Comparison of ENCODE assay signal across 1 cellular context in the genomic region with DNA sequence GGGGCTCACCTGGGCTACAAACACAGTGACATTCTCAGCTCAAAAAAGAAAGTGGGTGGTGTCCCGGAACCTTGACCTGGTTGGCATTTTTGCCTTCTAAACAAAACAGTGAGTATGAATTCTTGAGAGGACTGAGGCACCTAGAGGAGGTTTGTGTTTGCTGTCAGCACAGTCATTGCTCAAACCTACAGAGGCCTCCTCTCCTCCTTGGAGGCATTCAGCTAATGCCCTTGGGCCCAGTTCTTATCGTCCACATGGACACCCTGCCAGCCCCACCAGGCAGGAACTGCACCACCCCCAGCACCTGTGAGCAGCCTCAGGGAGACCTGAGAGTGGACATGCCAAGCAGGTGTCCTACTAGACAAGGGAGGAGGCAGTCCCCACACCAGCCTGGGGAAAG.
TF ChIP-seq lines count a peak whose summit lies in the region.

No MANE protein-coding gene starts in this region.

TF ChIP-seq in IMR-90, 13 proteins besides CTCF, POLR2A, EP300 and RAD21:
- TF ChIP-seq RCOR1 (IDR thresholded peaks at IDR 0.05; ENCODE audit: insufficient replicate concordance, low read length), result no peak
- no peak for TF ChIP-seq MAFK (IDR thresholded peaks at IDR 0.05; ENCODE audit: low read depth, low read length)
- TF ChIP-seq BHLHE40 (IDR thresholded peaks at IDR 0.05; ENCODE audit: low read depth, low read length), result no peak
- no peak for TF ChIP-seq MAZ (IDR thresholded peaks at IDR 0.05; ENCODE audit: borderline replicate concordance, low read depth, low read length)
- TF ChIP-seq, protein P1, sequence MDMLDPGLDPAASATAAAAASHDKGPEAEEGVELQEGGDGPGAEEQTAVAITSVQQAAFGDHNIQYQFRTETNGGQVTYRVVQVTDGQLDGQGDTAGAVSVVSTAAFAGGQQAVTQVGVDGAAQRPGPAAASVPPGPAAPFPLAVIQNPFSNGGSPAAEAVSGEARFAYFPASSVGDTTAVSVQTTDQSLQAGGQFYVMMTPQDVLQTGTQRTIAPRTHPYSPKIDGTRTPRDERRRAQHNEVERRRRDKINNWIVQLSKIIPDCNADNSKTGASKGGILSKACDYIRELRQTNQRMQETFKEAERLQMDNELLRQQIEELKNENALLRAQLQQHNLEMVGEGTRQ (IDR thresholded peaks at IDR 0.05; ENCODE audit: low read depth, low read length), result no peak
- no peak for TF ChIP-seq NFE2L2 (IDR thresholded peaks at IDR 0.05; ENCODE audit: low read depth, low read length)
- TF ChIP-seq CHD1 (IDR thresholded peaks at IDR 0.05; ENCODE audit: low read depth, low read length), result no peak
- no peak for TF ChIP-seq CEBPB (IDR thresholded peaks at IDR 0.05; ENCODE audit: low read depth, low read length)
- no peak for TF ChIP-seq FOS (IDR thresholded peaks at IDR 0.05; ENCODE audit: low read depth, low read length)
- TF ChIP-seq RFX5 (IDR thresholded peaks at IDR 0.05; ENCODE audit: low read depth, low read length), result no peak
- no peak for TF ChIP-seq MXI1 (IDR thresholded peaks at IDR 0.05; ENCODE audit: borderline replicate concordance, low read depth, low read length)
- TF ChIP-seq SMC3 (IDR thresholded peaks at IDR 0.05; ENCODE audit: low read depth, low read length), result no peak
- TF ChIP-seq, protein P2, sequence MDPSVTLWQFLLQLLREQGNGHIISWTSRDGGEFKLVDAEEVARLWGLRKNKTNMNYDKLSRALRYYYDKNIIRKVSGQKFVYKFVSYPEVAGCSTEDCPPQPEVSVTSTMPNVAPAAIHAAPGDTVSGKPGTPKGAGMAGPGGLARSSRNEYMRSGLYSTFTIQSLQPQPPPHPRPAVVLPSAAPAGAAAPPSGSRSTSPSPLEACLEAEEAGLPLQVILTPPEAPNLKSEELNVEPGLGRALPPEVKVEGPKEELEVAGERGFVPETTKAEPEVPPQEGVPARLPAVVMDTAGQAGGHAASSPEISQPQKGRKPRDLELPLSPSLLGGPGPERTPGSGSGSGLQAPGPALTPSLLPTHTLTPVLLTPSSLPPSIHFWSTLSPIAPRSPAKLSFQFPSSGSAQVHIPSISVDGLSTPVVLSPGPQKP (IDR thresholded peaks at IDR 0.05; ENCODE audit: borderline replicate concordance, low read depth, low read length), result no peak
